In the genomic region with DNA sequence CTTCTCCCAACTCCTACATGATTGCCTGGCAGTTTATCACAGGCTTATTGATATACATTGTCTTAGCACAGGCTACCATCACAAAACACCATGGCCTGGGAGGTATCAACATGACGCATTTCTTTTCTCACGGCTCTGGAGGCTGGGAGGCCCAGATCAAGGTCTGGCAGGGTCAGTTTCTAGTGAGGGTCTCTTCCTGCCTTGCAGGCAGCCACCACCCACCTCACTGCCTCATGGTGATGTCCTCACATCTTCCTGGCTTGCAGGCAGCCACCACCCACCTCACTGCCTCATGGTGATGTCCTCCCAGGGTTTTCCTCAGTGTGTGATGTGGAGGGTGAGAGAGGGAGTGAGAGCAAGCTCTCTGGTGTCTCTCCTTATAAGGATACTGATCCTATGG, we compare ENCODE assay signal across 23 cellular contexts.
"Had no signal": no experiment of that assay in that cellular context is flagged by ENCODE, and none has a peak within 500 bp of the region (broad histone marks: within the 10 kb centered on the region; RNA-seq: fewer than 3 reads in every experiment).

No MANE protein-coding gene starts in this region.

- H3K4me3 ChIP-seq: K562, SJSA1, SK-N-MC had no signal

- H3K36me3 Mint-ChIP-seq: IgD-negative memory B cell had no signal

- H3K4me3 Mint-ChIP-seq: IgD-negative memory B cell had no signal

- H3K27ac ChIP-seq: HL-60, KMS-11, SJSA1, SK-N-MC had no signal

- DNase-seq: Kasumi-1, MM.1S, NCI-H1092 treated with DMSO at 0.1 percent for 48 hours, NCI-H1436, NCI-H187, NCI-H2029, NCI-H2081 treated with DMSO at 0.1 percent for 48 hours, NCI-H2171, NCI-H226, NCI-H446, NCI-H510A, NCI-H524 treated with DMSO at 0.1 percent for 48 hours, NCI-H69, NCI-H774, Right ventricle myocardium superior, RPMI8226, SIG-M5 had no signal
